23 cellular contexts compared by ENCODE assay signal in the genomic region with DNA sequence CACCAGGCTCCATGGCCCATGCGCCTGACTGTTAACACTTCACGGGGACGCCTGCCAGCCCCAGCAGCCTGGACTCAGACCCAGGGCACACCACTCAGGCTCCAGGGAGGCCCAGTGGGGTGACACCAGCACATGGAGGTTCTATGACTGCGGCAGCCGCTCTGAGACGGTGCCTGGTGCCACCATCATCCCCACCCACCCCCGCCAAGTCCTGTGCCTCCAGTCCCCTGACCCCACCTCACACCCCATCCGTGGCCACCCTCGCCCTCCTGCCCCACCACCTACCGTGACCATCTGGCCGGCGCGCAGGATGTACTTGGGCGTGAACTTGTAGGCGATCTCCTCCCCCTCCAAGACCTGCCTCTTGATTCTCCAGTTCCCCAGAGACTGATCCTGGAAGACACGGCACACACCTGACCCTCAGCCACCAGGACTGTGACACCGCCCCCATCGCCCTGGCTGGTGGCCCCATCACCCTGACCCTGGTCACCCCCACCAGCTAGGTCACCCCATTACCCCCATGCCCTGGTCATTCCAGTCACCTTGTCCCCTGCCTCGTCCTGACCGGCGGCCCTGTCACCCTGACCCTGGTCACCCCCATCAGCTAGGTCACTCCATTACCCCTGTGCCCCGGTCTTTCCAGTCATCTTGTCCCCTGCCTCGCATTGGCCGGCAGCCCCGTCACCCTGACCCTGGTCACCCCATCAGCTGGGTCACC.
"Had no signal": no experiment of that assay in that cellular context is flagged by ENCODE, and none has a peak within 500 bp of the region (broad histone marks: within the 10 kb centered on the region; RNA-seq: fewer than 3 reads in every experiment).

No MANE protein-coding gene starts in this region.

- ATAC-seq: left ventricle myocardium superior; lower lobe of right lung; mucosa of descending colon; psoas muscle; right lobe of liver; stimulated activated naive CD8-positive, alpha-beta T cell treated with anti-CD3 and anti-CD28 coated beads, Interleukin-15, amount 100 ng/mL, for 72 hours had no signal

- H3K27me3 Mint-ChIP-seq: naive B cell; stimulated activated naive CD8-positive, alpha-beta T cell treated with anti-CD3 and anti-CD28 coated beads, Interleukin-15, amount 100 ng/mL, for 72 hours; type B pancreatic cell had no signal

- H3K27ac ChIP-seq: lower lobe of right lung, ovary, psoas muscle, right lobe of liver, thyroid gland had no signal

- H3K4me3 Mint-ChIP-seq: naive B cell; nephron progenitor cell; stimulated activated naive CD8-positive, alpha-beta T cell treated with anti-CD3 and anti-CD28 coated beads, Interleukin-15, amount 100 ng/mL, for 72 hours; type B pancreatic cell had no signal

- H3K4me2 ChIP-seq: smooth muscle cell had no signal

- H3K36me3 Mint-ChIP-seq: naive B cell had no signal

- H3K4me3 ChIP-seq: dorsolateral prefrontal cortex, lower lobe of right lung, mucosa of descending colon, ovary, psoas muscle, right lobe of liver, smooth muscle cell, thyroid gland had no signal

- H3K36me3 ChIP-seq: ovary had no signal

- H3K27ac Mint-ChIP-seq: type B pancreatic cell had no signal

- DNase-seq: cerebellar nuclear complex; cortex of kidney; dorsolateral prefrontal cortex; effector CD4-positive, alpha-beta T cell; left ventricle myocardium superior; lower lobe of right lung; mucosa of descending colon; naive B cell; nephron progenitor cell; occipital lobe; ovary; posterior cingulate gyrus; right lobe of liver; stimulated activated CD4-positive, alpha-beta T cell treated with anti-CD3 and anti-CD28 coated beads, Interleukin-12 subunit alpha, Interleukin-12 subunit beta, amount 100 ng/mL, for 4 hours; stimulated activated CD4-positive, alpha-beta T cell treated with anti-CD3 and anti-CD28 coated beads, Interleukin-1b, Interleukin-23, amount 100 ng/mL, for 48 hours; stimulated activated CD4-positive, alpha-beta T cell treated with anti-CD3 and anti-CD28 coated beads, Interleukin-4, amount 100 ng/mL, for 1 hour; stimulated activated CD8-positive, alpha-beta memory T cell treated with anti-CD3 and anti-CD28 coated beads, Interleukin-4, amount 100 ng/mL, for 48 hours; stimulated activated naive CD4-positive, alpha-beta T cell; stimulated activated naive CD8-positive, alpha-beta T cell treated with anti-CD3 and anti-CD28 coated beads, Interleukin-15, amount 100 ng/mL, for 72 hours; thyroid gland had no signal

- H3K27me3 ChIP-seq: dorsolateral prefrontal cortex, ovary, right lobe of liver, thyroid gland had no signal

- H3K9me3 Mint-ChIP-seq: naive B cell; nephron progenitor cell; stimulated activated naive CD8-positive, alpha-beta T cell treated with anti-CD3 and anti-CD28 coated beads, Interleukin-15, amount 100 ng/mL, for 72 hours; type B pancreatic cell had no signal

- H3K9me3 ChIP-seq: lower lobe of right lung, mucosa of descending colon, ovary, psoas muscle, right lobe of liver, thyroid gland had no signal
